ENCODE assay signal across 1 cellular context in the genomic region with DNA sequence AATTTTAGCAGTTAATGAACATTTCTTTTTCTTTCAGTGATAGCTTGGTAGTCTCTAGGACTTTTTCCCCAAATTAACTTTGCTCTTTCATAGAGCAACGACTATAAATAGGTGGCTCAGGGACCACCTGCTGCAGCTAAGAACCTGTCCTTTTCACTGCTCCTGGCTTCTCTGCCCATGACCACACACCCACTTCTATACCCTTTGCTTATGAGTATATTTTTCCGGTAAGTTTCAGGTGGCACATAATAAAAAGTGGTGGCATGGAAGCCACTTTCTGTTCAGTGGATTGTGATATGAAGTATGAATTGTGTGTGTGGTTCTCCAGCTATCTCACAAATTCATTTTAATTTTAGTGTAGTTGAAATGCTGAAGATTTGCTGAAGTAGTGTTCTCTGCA.
TF ChIP-seq lines count a peak whose summit lies in the region.

No MANE protein-coding gene starts in this region.

TF ChIP-seq in GM12878, 131 proteins besides CTCF, POLR2A, EP300 and RAD21:
- TF ChIP-seq ZSCAN29 (IDR thresholded peaks at IDR 0.05) (no peak), SRF (IDR thresholded peaks at IDR 0.05; ENCODE audit: low read depth in 2 of 2, low read length in 2 of 2) (no peak), USF1 (IDR thresholded peaks at IDR 0.05; ENCODE audit: borderline replicate concordance, extremely low read length, insufficient read depth, low read depth, low read length) (no peak), NRF1 (conservative IDR thresholded peaks at IDR 0.05; ENCODE audit: low read depth, low read length) (no peak), SP1 (IDR thresholded peaks at IDR 0.05; ENCODE audit: low read depth, low read length) (no peak), MLLT1 (IDR thresholded peaks at IDR 0.05) (no peak), CHD1 (IDR thresholded peaks at IDR 0.05; ENCODE audit: low read depth, low read length) (no peak), IRF3 (IDR thresholded peaks at IDR 0.05) (no peak), RB1 (IDR thresholded peaks at IDR 0.05; ENCODE audit: borderline replicate concordance) (no peak)
